ENCODE assay signal across 27 cellular contexts in genomic region chr14:74984241-74985027, GRCh38. TPM values are rescaled to one million over a fixed set of nuclear protein-coding genes. Genes with fewer than 3 reads are reported as not detected.
A peak's percentile ranks its signal among the peaks of the same experiment; 100 is the strongest.
DNase-seq lines count a peak whose midpoint lies in the region; ATAC-seq, FAIRE-seq and TF ChIP-seq lines count a peak whose summit lies in the region.
"Had no signal": no experiment of that assay in that cellular context is flagged by ENCODE, and none has a peak within 500 bp of the region (broad histone marks: within the 10 kb centered on the region; RNA-seq: fewer than 3 reads in every experiment).

No MANE protein-coding gene starts in this region.

- DNase-seq in Right ventricle myocardium superior (no peak), cardiac septum (ENCODE audit: low spot score) (no peak), heart right ventricle (no peak), osteoblast (ENCODE audit: insufficient read length, low spot score, missing footprints) (peak; percentile 45), ureter (ENCODE audit: low spot score) (peak; percentile 39), HuH-7.5 (ENCODE audit: low spot score) (no peak), GM10248 (ENCODE audit: extremely low spot score) (no peak), pancreas (no peak)
- DNase-seq: activated CD4-positive, alpha-beta T cell treated with anti-CD3 and anti-CD28 coated beads, Interleukin-2, amount 10 ng/mL, durations not matched to agents 7 days and 5 days; AML-193; anterior cingulate cortex; CD8-positive, alpha-beta memory T cell; DND-41; Kasumi-1; mesenchymal stem cell; NCI-H1694; NCI-H69; RPMI8226; stomach; upper lobe of right lung had no signal

- FAIRE-seq in pancreas (lab: Jason Lieb, UNC): no peak
- FAIRE-seq: GM12878 had no signal

- H3K4me1 ChIP-seq in heart right ventricle (peaks cover 0 to 58% (median 18%) of the 10 kb centered on the region in 9 donors), osteoblast (ENCODE audit: insufficient read depth, low read length) (peaks cover 47% of the 10 kb centered on the region), pancreas (no peaks in the 10 kb centered on the region)
- H3K4me1 ChIP-seq: parathyroid adenoma, right lobe of liver had no signal

- 74 to 77% methylated on average over 16 of the region's 16 CpGs for WGBS in heart right ventricle, 2 donors
- 79 to 83% methylated on average over 16 of the region's 16 CpGs for WGBS in pancreas, 2 donors

- no peaks in the 10 kb centered on the region for H3K27me3 ChIP-seq in heart right ventricle
- no peaks in the 10 kb centered on the region for H3K27me3 ChIP-seq in osteoblast (ENCODE audit: insufficient read depth, low read length)
- H3K27me3 ChIP-seq in pancreas: no peaks in the 10 kb centered on the region
- H3K27me3 ChIP-seq: cardiac muscle cell, right lobe of liver, stomach, upper lobe of right lung had no signal

- no peak for TF ChIP-seq CTCF in heart right ventricle (IDR thresholded peaks at IDR 0.05)
- no peak for TF ChIP-seq CTCF in osteoblast (IDR thresholded peaks at IDR 0.05; ENCODE audit: extremely low read depth, low read depth, low read length)
- TF ChIP-seq CTCF in GM10248 (IDR thresholded peaks at IDR 0.05; ENCODE audit: control extremely low read depth, extremely low read depth, low read depth, missing control alignments): no peak
- no peak for TF ChIP-seq CTCF in pancreas (IDR thresholded peaks at IDR 0.05)

- peak overlapping the region; percentile 6 for H3K4me2 ChIP-seq in osteoblast (ENCODE audit: insufficient read depth, low read length)

- CTCF ChIA-PET in GM10248 (lab: Yijun Ruan, JAX): interaction anchor here (1.1 to 1.4 kb wide), 2 partner anchors 9 to 13 kb away, joined by 3 to 4 read pairs; no protein-coding TSS in a partner anchor

- H2AFZ ChIP-seq in osteoblast (ENCODE audit: low read length): peak overlapping the region; percentile 64
- H2AFZ ChIP-seq: parathyroid adenoma had no signal

- no peaks in the 10 kb centered on the region for H3K9me3 ChIP-seq in heart right ventricle
- H3K9me3 ChIP-seq in osteoblast (ENCODE audit: low read depth, low read length): no peaks in the 10 kb centered on the region
- no peaks in the 10 kb centered on the region for H3K9me3 ChIP-seq in pancreas
- H3K9me3 ChIP-seq: right lobe of liver, stomach, upper lobe of right lung had no signal

- intact Hi-C loops in Right ventricle myocardium superior (cut with DNase I): no loop called here
- intact Hi-C loops in cardiac septum (cut with DNase I): no loop called here
- intact Hi-C loops in heart right ventricle (cut with DNase I): no loop called here
- intact Hi-C loops in pancreas (cut with DNase I): no loop called here

- ATAC-seq in Right ventricle myocardium superior (ENCODE audit: poor library complexity): peak; percentile 39
- ATAC-seq in heart right ventricle: peak in 7 of 8 donors; percentile 16 to 81 (median 50)
- ATAC-seq in pancreas: no peak
- ATAC-seq: activated naive CD4-positive, alpha-beta T cell treated with anti-CD3 and anti-CD28 coated beads, Interleukin-2, amount 50 U/mL, for 72 hours; activated T-helper 17 cell treated with anti-CD3 and anti-CD28 coated beads, Interleukin-2, amount 50 U/mL, for 72 hours; GM12878; right lobe of liver; upper lobe of right lung had no signal

- H3K27ac ChIP-seq in heart right ventricle: peak overlapping the region in 8 of 10 donors; percentile 15 to 73 (median 46)
- no peak overlapping the region for H3K27ac ChIP-seq in osteoblast (ENCODE audit: low read depth, low read length)
- no peak overlapping the region for H3K27ac ChIP-seq in pancreas
- H3K27ac ChIP-seq: cardiac muscle cell, parathyroid adenoma, right lobe of liver, stomach, upper lobe of right lung, VCaP had no signal

- POLR2A ChIA-PET in GM10248 (lab: Yijun Ruan, JAX): no interaction called here

- H3K36me3 ChIP-seq in heart right ventricle (no peaks in the 10 kb centered on the region), osteoblast (ENCODE audit: insufficient read depth, low read length) (no peaks in the 10 kb centered on the region), pancreas (no peaks in the 10 kb centered on the region)
- H3K36me3 ChIP-seq: cardiac muscle cell, right lobe of liver, stomach, upper lobe of right lung had no signal

- H3K79me2 ChIP-seq in osteoblast (ENCODE audit: insufficient read depth, low read length): no peaks in the 10 kb centered on the region
- H3K79me2 ChIP-seq: parathyroid adenoma had no signal

- H3K4me3 ChIP-seq in heart right ventricle (no peak overlapping the region), osteoblast (ENCODE audit: insufficient read depth, low read length) (no peak overlapping the region), pancreas (no peak overlapping the region)
- H3K4me3 ChIP-seq: cardiac muscle cell, GM12878, right lobe of liver, stomach, upper lobe of right lung had no signal

- no peaks in the 10 kb centered on the region for H4K20me1 ChIP-seq in osteoblast (ENCODE audit: insufficient read depth, low read length)

RNA-seq across cellular contexts. Expression of gene EIF2B2, which starts 18.3 kb away (rescaled TPM):
- 29.5 TPM for total RNA-seq in Right ventricle myocardium superior
- total RNA-seq in cardiac septum: 36.4 TPM
- total RNA-seq in heart right ventricle: 10 to 100 TPM; 25.9 to 44.5 (median 31.5) TPM
- polyA plus RNA-seq in heart right ventricle: 10 to 100 TPM; 14.3 to 60.4 TPM
- 30.4 and 39.4 TPM in 2 replicates for total RNA-seq in osteoblast
- 39.2 TPM for total RNA-seq in ureter
- total RNA-seq in pancreas: 10 to 100 TPM; 11.2 to 22.1 (median 16.6) TPM
- polyA plus RNA-seq in pancreas: 10 to 100 TPM; 12.4 to 19.0 TPM

RNA-seq across cellular contexts. Expression of gene PGF, which starts 29.0 kb away (rescaled TPM):
- total RNA-seq in Right ventricle myocardium superior (5.1 TPM), cardiac septum (9.4 TPM), heart right ventricle (10 to 100 TPM in 1 of 10 donors, 1 to 10 TPM in 9; 2.1 to 22.5 (median 6.1) TPM), osteoblast (16.3 and 24.5 TPM in 2 replicates), ureter (4.4 TPM), pancreas (1 to 10 TPM in 4 of 6 donors, under 1 TPM in 2; 0.73 to 4.7 (median 1.8) TPM)
- polyA plus RNA-seq in heart right ventricle (10 to 100 TPM in 1 of 2 donors, 1 to 10 TPM in 1; 6.8 to 12.2 TPM), pancreas (1 to 10 TPM; 1.5 to 1.8 TPM)
- polyA plus RNA-seq: CD8-positive, alpha-beta memory T cell had no signal

Comparison
In these comparisons a context has a peak if more than half of its experiments do, and no peak if none do; other contexts are left out.
1. ATAC-seq: peak in Right ventricle myocardium superior (single experiment) and heart right ventricle (7 of 8); none in pancreas (0 of 4).
2. DNase-seq: peak in osteoblast (single experiment) and ureter (single experiment); none in Right ventricle myocardium superior (single experiment), cardiac septum (single experiment), heart right ventricle (0 of 2), HuH-7.5 (single experiment), GM10248 (single experiment) and pancreas (0 of 6).
3. H3K27ac ChIP-seq: peak in heart right ventricle (8 of 10); none in osteoblast (single experiment) and pancreas (0 of 4).